Comparison of ENCODE assay signal across 12 cellular contexts in genomic region chr1:56200446-56200845, GRCh38.
DNase-seq lines count a peak whose midpoint lies in the region; ATAC-seq, FAIRE-seq and TF ChIP-seq lines count a peak whose summit lies in the region.
"Had no signal": no experiment of that assay in that cellular context is flagged by ENCODE, and none has a peak within 500 bp of the region (broad histone marks: within the 10 kb centered on the region; RNA-seq: fewer than 3 reads in every experiment).

No MANE protein-coding gene starts in this region.

- intact Hi-C loops in psoas muscle (cut with DNase I), result loop anchor here in 1 of 2 donors (5.0 kb wide), 2 partner anchors 57 to 377 kb away; partner anchors contain the start of gene PLPP3

- H3K4me1 ChIP-seq in GM23248 (ENCODE audit: insufficient read depth), result peaks cover 22% of the 10 kb centered on the region
- peaks cover 49% of the 10 kb centered on the region for H3K4me1 ChIP-seq in psoas muscle
- H3K4me1 ChIP-seq: spleen had no signal

- DNase-seq in GM23248, result peak; percentile 67
- DNase-seq in NCI-H2196 (lab: John Stamatoyannopoulos, UW; ENCODE audit: unreplicated experiment), result peak; percentile 70
- DNase-seq in psoas muscle, result peak in 1 of 2 donors; percentile 24
- DNase-seq in urothelium cell line (ENCODE audit: low spot score), result no peak
- DNase-seq in DMS79 treated with DMSO at 0.1 percent for 48 hours (lab: John Stamatoyannopoulos, UW), result no peak
- no peak for DNase-seq in T-helper 2 cell
- DNase-seq: activated T-cell treated with anti-CD3 and anti-CD28 coated beads, Interleukin-2, amount 50 U/mL, for 4 hours; mucosa of descending colon; spleen had no signal

- H3K36me3 Mint-ChIP-seq in brain, result no peaks in the 10 kb centered on the region

- no peak for FAIRE-seq in urothelium cell line (lab: Jason Lieb, UNC)
- FAIRE-seq: GM12891 had no signal

- no peak overlapping the region for H3K4me3 Mint-ChIP-seq in brain
- H3K4me3 Mint-ChIP-seq: activated T-cell treated with anti-CD3 and anti-CD28 coated beads, Interleukin-2, amount 50 U/mL, for 4 hours had no signal

- H3K9me3 ChIP-seq in GM23248 (ENCODE audit: low read depth) (no peaks in the 10 kb centered on the region), psoas muscle (no peaks in the 10 kb centered on the region)
- H3K9me3 ChIP-seq: ascending aorta, mucosa of descending colon, spleen had no signal

- peak overlapping the region; percentile 9 for H3K4me2 ChIP-seq in GM23248 (ENCODE audit: unreplicated experiment)

- H4K20me1 ChIP-seq in GM23248 (ENCODE audit: insufficient read depth), result no peaks in the 10 kb centered on the region

- H3K4me3 ChIP-seq in GM23248, result no peak overlapping the region
- peak overlapping the region; percentile 2 for H3K4me3 ChIP-seq in psoas muscle
- H3K4me3 ChIP-seq: ascending aorta, mucosa of descending colon, spleen had no signal

- H3K36me3 ChIP-seq in GM23248 (ENCODE audit: low read depth) (no peaks in the 10 kb centered on the region), psoas muscle (ENCODE audit: insufficient read depth in 1 of 2, low read depth in 1 of 2) (no peaks in the 10 kb centered on the region)
- H3K36me3 ChIP-seq: ascending aorta, spleen had no signal

- peaks cover 2% of the 10 kb centered on the region for H3K27me3 Mint-ChIP-seq in brain

- in situ Hi-C loops in GM23248 (cut with MboI), result no loop called here

- no peaks in the 10 kb centered on the region for H3K9me2 ChIP-seq in GM23248 (ENCODE audit: insufficient read depth)

- no peak overlapping the region for H3K9ac ChIP-seq in GM23248

- H3K9me3 Mint-ChIP-seq in brain, result peaks cover 0 to 6% (median 3%) of the 10 kb centered on the region in 5 experiments
- H3K9me3 Mint-ChIP-seq: activated T-cell treated with anti-CD3 and anti-CD28 coated beads, Interleukin-2, amount 50 U/mL, for 4 hours had no signal

- H3K79me2 ChIP-seq in GM23248 (ENCODE audit: insufficient read depth), result no peaks in the 10 kb centered on the region

- H3K27me3 ChIP-seq in GM23248 (replicated peaks; ENCODE audit: insufficient read depth) (no peaks in the 10 kb centered on the region), psoas muscle (ENCODE audit: insufficient read depth in 3 of 3, low read length in 2 of 3) (no peaks in the 10 kb centered on the region)
- H3K27me3 ChIP-seq: ascending aorta, spleen had no signal

- no peaks in the 10 kb centered on the region for H3F3A ChIP-seq in GM23248 (ENCODE audit: insufficient read depth)

- WGBS in GM23248 (ENCODE audit: low coverage in 1 of 2, low lambda C conversion rate in 2 of 2, missing lambda C conversion rate in 2 of 2), 2 experiments, result 38 to 44% methylated on average over 4 of the region's 4 CpGs
- WGBS in psoas muscle, 3 donors, result 24 to 33% (median 26%) methylated on average over 4 of the region's 4 CpGs

- H2AFZ ChIP-seq in GM23248, result no peak overlapping the region

- TF ChIP-seq CTCF in brain (conservative IDR thresholded peaks at IDR 0.05) (no peak), psoas muscle (IDR thresholded peaks at IDR 0.05) (no peak)

- peaks cover 49% of the 10 kb centered on the region for H3K4me1 Mint-ChIP-seq in brain

- H3K27ac ChIP-seq in GM23248, result no peak overlapping the region
- peak overlapping the region; percentile 73 for H3K27ac ChIP-seq in psoas muscle
- H3K27ac ChIP-seq: ascending aorta, spleen had no signal

- ATAC-seq in psoas muscle, result peak; percentile 77 to 85 (median 83)
- ATAC-seq: activated T-cell treated with anti-CD3 and anti-CD28 coated beads, Interleukin-2, amount 50 U/mL, for 4 hours; mucosa of descending colon had no signal

- peak overlapping the region in 3 of 5 experiments; percentile 47 to 86 (median 85) for H3K27ac Mint-ChIP-seq in brain

Comparison
In these comparisons a context has a peak if more than half of its experiments do, and no peak if none do; other contexts are left out.
1. DNase-seq: peak in GM23248 (single experiment) and NCI-H2196 (single experiment); none in urothelium cell line (single experiment), DMS79 treated with DMSO at 0.1 percent for 48 hours (single experiment) and T-helper 2 cell (0 of 5).